ENCODE assay signal across 20 cellular contexts in genomic region chr2:127070221-127070620, GRCh38.
"Had no signal": no experiment of that assay in that cellular context is flagged by ENCODE, and none has a peak within 500 bp of the region (broad histone marks: within the 10 kb centered on the region; RNA-seq: fewer than 3 reads in every experiment).

No MANE protein-coding gene starts in this region.

- H3K9me3 ChIP-seq: body of pancreas, stomach, thoracic aorta, upper lobe of right lung had no signal

- H3K27me3 Mint-ChIP-seq: activated CD4-positive, alpha-beta T cell treated with anti-CD3 and anti-CD28 coated beads, Interleukin-2, amount 10 ng/mL, durations not matched to agents 24 days and 14 days; activated CD8-positive, alpha-beta T cell treated with anti-CD3 and anti-CD28 coated beads for 36 hours had no signal

- H3K27ac ChIP-seq: body of pancreas, epithelial cell of prostate, hepatocyte, thoracic aorta, upper lobe of right lung had no signal

- H3K9me3 Mint-ChIP-seq: activated CD4-positive, alpha-beta T cell treated with anti-CD3 and anti-CD28 coated beads, Interleukin-2, amount 10 ng/mL, durations not matched to agents 24 days and 14 days; activated CD8-positive, alpha-beta T cell treated with anti-CD3 and anti-CD28 coated beads for 36 hours; activated naive CD4-positive, alpha-beta T cell treated with anti-CD3 and anti-CD28 coated beads, Interleukin-2, amount 50 U/mL, for 72 hours; activated T-cell treated with anti-CD3 and anti-CD28 coated beads, Interleukin-2, amount 50 U/mL, for 4 hours; endodermal cell; nephron had no signal

- H3K27ac Mint-ChIP-seq: activated CD4-positive, alpha-beta T cell treated with anti-CD3 and anti-CD28 coated beads, Interleukin-2, amount 10 ng/mL, durations not matched to agents 24 days and 14 days; endodermal cell had no signal

- DNase-seq: activated CD4-positive, alpha-beta T cell treated with anti-CD3 and anti-CD28 coated beads, Interleukin-2, amount 10 ng/mL, durations not matched to agents 24 days and 14 days; activated CD8-positive, alpha-beta T cell treated with anti-CD3 and anti-CD28 coated beads for 36 hours; activated effector memory CD4-positive, alpha-beta T cell treated with Interleukin-2 at 50 U/mL for 16 hours; activated T-cell treated with anti-CD3 and anti-CD28 coated beads, Interleukin-2, amount 50 U/mL, for 4 hours; amygdala; body of pancreas; endodermal cell; foreskin fibroblast; left colon; stomach; T-helper 9 cell; upper lobe of right lung had no signal

- ATAC-seq: activated CD8-positive, alpha-beta T cell treated with anti-CD3 and anti-CD28 coated beads for 36 hours; activated naive CD4-positive, alpha-beta T cell treated with anti-CD3 and anti-CD28 coated beads, Interleukin-2, amount 50 U/mL, for 72 hours; activated T-cell treated with anti-CD3 and anti-CD28 coated beads, Interleukin-2, amount 50 U/mL, for 4 hours; body of pancreas; left colon; upper lobe of right lung had no signal

- H3K4me3 Mint-ChIP-seq: activated CD4-positive, alpha-beta T cell treated with anti-CD3 and anti-CD28 coated beads, Interleukin-2, amount 10 ng/mL, durations not matched to agents 24 days and 14 days; activated CD8-positive, alpha-beta T cell treated with anti-CD3 and anti-CD28 coated beads for 36 hours; activated T-cell treated with anti-CD3 and anti-CD28 coated beads, Interleukin-2, amount 50 U/mL, for 4 hours; endodermal cell; nephron had no signal

- H3K36me3 ChIP-seq: thoracic aorta had no signal

- H3K4me3 ChIP-seq: body of pancreas, hepatocyte, lung, stomach, thoracic aorta, upper lobe of right lung had no signal

- H3K27me3 ChIP-seq: body of pancreas, hepatocyte, stomach, upper lobe of right lung had no signal

- FAIRE-seq: colon, islet of Langerhans had no signal
